ENCODE assay signal across 12 cellular contexts in the genomic region with DNA sequence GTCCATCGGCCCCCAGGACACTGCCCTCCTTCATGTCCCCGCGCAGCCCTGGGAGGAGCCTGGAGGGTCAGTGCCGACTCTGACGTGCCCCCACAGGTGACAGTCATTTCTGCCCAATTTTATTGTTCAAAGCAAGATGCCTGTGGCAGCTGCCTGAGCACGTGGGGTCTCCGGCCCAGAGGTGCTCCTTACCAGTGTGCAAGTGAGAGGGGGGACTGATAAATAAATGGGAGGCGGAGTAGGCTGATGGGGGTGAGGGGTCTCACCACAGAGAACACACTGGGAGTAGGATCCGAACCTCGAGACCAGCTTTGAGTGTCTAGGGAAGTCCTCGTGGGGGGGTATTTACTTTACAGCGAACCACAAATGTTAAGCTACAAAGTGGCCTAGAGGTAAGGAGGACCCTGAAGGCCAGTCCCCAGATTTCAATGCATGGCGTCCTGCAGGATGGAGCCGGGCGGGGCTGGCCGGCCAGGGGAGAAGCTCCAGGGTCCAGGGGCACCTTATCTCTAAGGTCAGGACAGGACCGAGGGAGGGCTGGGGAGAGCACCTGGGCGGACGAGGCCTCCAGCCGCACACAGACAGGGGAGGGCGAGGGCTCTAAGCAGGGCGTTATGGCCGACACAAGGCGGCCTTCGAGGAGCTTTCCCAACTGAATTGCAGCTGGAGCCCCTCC.
A peak's percentile ranks its signal among the peaks of the same experiment; 100 is the strongest.
DNase-seq lines count a peak whose midpoint lies in the region; ATAC-seq, FAIRE-seq and TF ChIP-seq lines count a peak whose summit lies in the region.
"Had no signal": no experiment of that assay in that cellular context is flagged by ENCODE, and none has a peak within 500 bp of the region (broad histone marks: within the 10 kb centered on the region; RNA-seq: fewer than 3 reads in every experiment).

No MANE protein-coding gene starts in this region.

- WGBS in esophagus muscularis mucosa = 92% methylated on average over 13 of the region's 25 CpGs

- no peaks in the 10 kb centered on the region for H3K79me2 ChIP-seq in astrocyte (ENCODE audit: insufficient read depth, low read length)

- no peak overlapping the region for H3K4me3 ChIP-seq in BLaER1
- H3K4me3 ChIP-seq in astrocyte (ENCODE audit: insufficient read depth, low read depth, low read length) = no peak overlapping the region
- H3K4me3 ChIP-seq in esophagus muscularis mucosa = no peak overlapping the region

- TF ChIP-seq CTCF in D721Med (IDR thresholded peaks at IDR 0.05; ENCODE audit: insufficient read depth, missing control alignments) (no peak), astrocyte (IDR thresholded peaks at IDR 0.05; ENCODE audit: insufficient read depth, low read depth, low read length) (no peak), nephron (IDR thresholded peaks at IDR 0.05; ENCODE audit: unreplicated experiment in 3 of 3) (no peak), esophagus muscularis mucosa (IDR thresholded peaks at IDR 0.05) (no peak)

- H3K36me3 Mint-ChIP-seq in astrocyte (ENCODE audit: low read depth, unreplicated experiment) (peaks cover 9% of the 10 kb centered on the region), nephron (ENCODE audit: low read depth) (no peaks in the 10 kb centered on the region)

- no peak overlapping the region for H3K27ac ChIP-seq in BLaER1
- no peak overlapping the region for H3K27ac ChIP-seq in astrocyte (ENCODE audit: low read depth, low read length)
- peak overlapping the region in 1 of 4 donors; percentile 9 for H3K27ac ChIP-seq in esophagus muscularis mucosa (replicated peaks in 1 of 4)
- H3K27ac ChIP-seq: breast epithelium had no signal

- ATAC-seq in GM18502 (IDR thresholded peaks at IDR 0.05; ENCODE audit: poor library complexity, unreplicated experiment) = no peak

- H3K4me3 Mint-ChIP-seq in astrocyte (ENCODE audit: unreplicated experiment) (no peak overlapping the region), nephron (peak overlapping the region in 2 of 3 experiments; percentile 11 to 15)
- H3K4me3 Mint-ChIP-seq: activated naive CD8-positive, alpha-beta T cell treated with anti-CD3 and anti-CD28 coated beads, Interleukin-2, amount 50 U/mL, for 24 hours had no signal

- H4K20me1 ChIP-seq in BLaER1 = peaks cover 31% of the 10 kb centered on the region
- H4K20me1 ChIP-seq in astrocyte (ENCODE audit: insufficient read depth, low read length) = no peaks in the 10 kb centered on the region

- peaks cover 2% of the 10 kb centered on the region for H3K27me3 Mint-ChIP-seq in astrocyte (ENCODE audit: low read depth, unreplicated experiment)
- H3K27me3 Mint-ChIP-seq in nephron (ENCODE audit: low read depth) = peaks cover 29% of the 10 kb centered on the region

- H3K4me1 Mint-ChIP-seq in astrocyte (ENCODE audit: low read depth, unreplicated experiment) = peaks cover 6% of the 10 kb centered on the region
- H3K4me1 Mint-ChIP-seq in nephron = peaks cover 14% of the 10 kb centered on the region
- H3K4me1 Mint-ChIP-seq: activated naive CD8-positive, alpha-beta T cell treated with anti-CD3 and anti-CD28 coated beads, Interleukin-2, amount 50 U/mL, for 24 hours had no signal

- H3K4me2 ChIP-seq in BLaER1 = peak overlapping the region; percentile 86
- no peak overlapping the region for H3K4me2 ChIP-seq in astrocyte (ENCODE audit: low read length)

- H3K4me1 ChIP-seq in BLaER1 (peaks cover 21% of the 10 kb centered on the region), astrocyte (ENCODE audit: insufficient read depth, low read length) (peaks cover 25% of the 10 kb centered on the region), esophagus muscularis mucosa (peaks cover 16 to 35% (median 23%) of the 10 kb centered on the region in 4 donors)

- intact Hi-C loops in esophagus muscularis mucosa (cut with DNase I) = loop anchor here (5.0 kb wide), 2 partner anchors 93 to 198 kb away; no protein-coding TSS in a partner anchor

- FAIRE-seq in D721Med (lab: Jason Lieb, UNC) (no peak), astrocyte (lab: Jason Lieb, UNC) (no peak)
- FAIRE-seq: TTC549 had no signal

- no peak for TF ChIP-seq POLR2A in esophagus muscularis mucosa (IDR thresholded peaks at IDR 0.05; ENCODE audit: low read depth)

- H2AFZ ChIP-seq in astrocyte (ENCODE audit: low read depth, low read length) = no peak overlapping the region

- H3K27me3 ChIP-seq in BLaER1 (peaks cover 35% of the 10 kb centered on the region), astrocyte (ENCODE audit: insufficient read depth, low read length) (no peaks in the 10 kb centered on the region), esophagus muscularis mucosa (peaks cover 0 to 3% (median 0%) of the 10 kb centered on the region in 4 donors)
- H3K27me3 ChIP-seq: breast epithelium had no signal

- DNase-seq in D721Med (ENCODE audit: insufficient read length, low spot score) (peak; percentile 10), astrocyte (ENCODE audit: low read depth) (no peak), NCI-H1930 (lab: John Stamatoyannopoulos, UW) (no peak), esophagus muscularis mucosa (ENCODE audit: extremely low spot score) (no peak)
- DNase-seq: activated naive CD8-positive, alpha-beta T cell treated with anti-CD3 and anti-CD28 coated beads, Interleukin-2, amount 50 U/mL, for 24 hours; AML-193; stimulated activated CD4-positive, alpha-beta T cell treated with anti-CD3 and anti-CD28 coated beads, Interleukin-4, amount 100 ng/mL, for 1 hour had no signal

- no peak for TF ChIP-seq EP300 in esophagus muscularis mucosa (IDR thresholded peaks at IDR 0.05)

- H3K9ac ChIP-seq in BLaER1 = no peak overlapping the region
- H3K9ac ChIP-seq in astrocyte (ENCODE audit: low read length) = peak overlapping the region; percentile 73

- H3K36me3 ChIP-seq in BLaER1 (no peaks in the 10 kb centered on the region), astrocyte (ENCODE audit: insufficient read depth, low read length) (no peaks in the 10 kb centered on the region), esophagus muscularis mucosa (no peaks in the 10 kb centered on the region)
- H3K36me3 ChIP-seq: breast epithelium had no signal

- peaks cover 3% of the 10 kb centered on the region for H3K9me3 Mint-ChIP-seq in astrocyte (ENCODE audit: unreplicated experiment)
- H3K9me3 Mint-ChIP-seq in nephron = no peaks in the 10 kb centered on the region
- H3K9me3 Mint-ChIP-seq: activated naive CD8-positive, alpha-beta T cell treated with anti-CD3 and anti-CD28 coated beads, Interleukin-2, amount 50 U/mL, for 24 hours had no signal

- H3K9me3 ChIP-seq in BLaER1 (peaks cover 9% of the 10 kb centered on the region), astrocyte (ENCODE audit: insufficient read depth, low read depth, low read length) (no peaks in the 10 kb centered on the region), esophagus muscularis mucosa (no peaks in the 10 kb centered on the region)
- H3K9me3 ChIP-seq: breast epithelium had no signal

- peak overlapping the region; percentile 53 for H3K27ac Mint-ChIP-seq in astrocyte (ENCODE audit: unreplicated experiment)
- no peak overlapping the region for H3K27ac Mint-ChIP-seq in nephron
- H3K27ac Mint-ChIP-seq: activated naive CD8-positive, alpha-beta T cell treated with anti-CD3 and anti-CD28 coated beads, Interleukin-2, amount 50 U/mL, for 24 hours had no signal
